Comparison of ENCODE assay signal across 3 cellular contexts in the genomic region with DNA sequence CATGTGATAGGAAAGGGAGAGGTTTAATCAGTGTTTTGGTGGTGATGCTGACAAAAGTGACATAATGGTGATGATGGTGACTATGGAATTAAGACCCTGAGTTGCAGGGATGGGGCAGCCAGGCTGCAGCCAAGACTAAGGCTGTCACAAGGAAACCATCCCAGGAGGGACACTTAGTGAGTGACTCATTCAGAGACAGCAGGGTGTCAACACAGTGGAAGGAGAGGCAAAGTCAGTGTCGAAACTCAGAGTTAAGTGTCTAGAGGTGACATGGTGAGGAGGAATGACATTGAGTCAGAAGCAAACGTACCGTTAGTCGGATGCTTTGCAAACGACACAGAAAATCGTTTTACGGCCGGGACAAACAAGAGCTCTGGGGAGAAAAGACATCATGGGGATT. TPM values are rescaled to one million over a fixed set of nuclear protein-coding genes. Genes with fewer than 3 reads are reported as not detected.
"Had no signal": no experiment of that assay in that cellular context is flagged by ENCODE, and none has a peak within 500 bp of the region (broad histone marks: within the 10 kb centered on the region; RNA-seq: fewer than 3 reads in every experiment).

No MANE protein-coding gene starts in this region.

RNA-seq across cellular contexts. Expression of a gene that starts 30.0 kb away (rescaled TPM):
- total RNA-seq: thoracic aorta, tibial nerve had no signal

RNA-seq across cellular contexts. Expression of a gene that starts 54.8 kb away (rescaled TPM):
- total RNA-seq: upper lobe of right lung had no signal
